In genomic region chr16:78742501-78743283, GRCh38 we compare ENCODE assay signal across 1 cellular context.
TF ChIP-seq lines count a peak whose summit lies in the region.

No MANE protein-coding gene starts in this region.

TF ChIP-seq in K562, 482 proteins besides CTCF, POLR2A, EP300 and RAD21 (continued from another document and continues in another):
- TF ChIP-seq, protein P1, sequence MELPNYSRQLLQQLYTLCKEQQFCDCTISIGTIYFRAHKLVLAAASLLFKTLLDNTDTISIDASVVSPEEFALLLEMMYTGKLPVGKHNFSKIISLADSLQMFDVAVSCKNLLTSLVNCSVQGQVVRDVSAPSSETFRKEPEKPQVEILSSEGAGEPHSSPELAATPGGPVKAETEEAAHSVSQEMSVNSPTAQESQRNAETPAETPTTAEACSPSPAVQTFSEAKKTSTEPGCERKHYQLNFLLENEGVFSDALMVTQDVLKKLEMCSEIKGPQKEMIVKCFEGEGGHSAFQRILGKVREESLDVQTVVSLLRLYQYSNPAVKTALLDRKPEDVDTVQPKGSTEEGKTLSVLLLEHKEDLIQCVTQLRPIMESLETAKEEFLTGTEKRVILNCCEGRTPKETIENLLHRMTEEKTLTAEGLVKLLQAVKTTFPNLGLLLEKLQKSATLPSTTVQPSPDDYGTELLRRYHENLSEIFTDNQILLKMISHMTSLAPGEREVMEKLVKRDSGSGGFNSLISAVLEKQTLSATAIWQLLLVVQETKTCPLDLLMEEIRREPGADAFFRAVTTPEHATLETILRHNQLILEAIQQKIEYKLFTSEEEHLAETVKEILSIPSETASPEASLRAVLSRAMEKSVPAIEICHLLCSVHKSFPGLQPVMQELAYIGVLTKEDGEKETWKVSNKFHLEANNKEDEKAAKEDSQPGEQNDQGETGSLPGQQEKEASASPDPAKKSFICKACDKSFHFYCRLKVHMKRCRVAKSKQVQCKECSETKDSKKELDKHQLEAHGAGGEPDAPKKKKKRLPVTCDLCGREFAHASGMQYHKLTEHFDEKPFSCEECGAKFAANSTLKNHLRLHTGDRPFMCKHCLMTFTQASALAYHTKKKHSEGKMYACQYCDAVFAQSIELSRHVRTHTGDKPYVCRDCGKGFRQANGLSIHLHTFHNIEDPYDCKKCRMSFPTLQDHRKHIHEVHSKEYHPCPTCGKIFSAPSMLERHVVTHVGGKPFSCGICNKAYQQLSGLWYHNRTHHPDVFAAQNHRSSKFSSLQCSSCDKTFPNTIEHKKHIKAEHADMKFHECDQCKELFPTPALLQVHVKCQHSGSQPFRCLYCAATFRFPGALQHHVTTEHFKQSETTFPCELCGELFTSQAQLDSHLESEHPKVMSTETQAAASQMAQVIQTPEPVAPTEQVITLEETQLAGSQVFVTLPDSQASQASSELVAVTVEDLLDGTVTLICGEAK (IDR thresholded peaks at IDR 0.05): peak; percentile 65
- TF ChIP-seq, protein P1 (CRISPR knock-in tag; IDR thresholded peaks at IDR 0.05): no peak
- 0 out of 2 replicates have a peak, but pooled peaks have one; percentile 41 for TF ChIP-seq JUN (IDR thresholded peaks at IDR 0.05; ENCODE audit: borderline replicate concordance, low read depth, low read length)
- no peak for TF ChIP-seq JUN (CRISPR knock-in tag; IDR thresholded peaks at IDR 0.05; ENCODE audit: borderline replicate concordance)
- TF ChIP-seq CTBP1 (IDR thresholded peaks at IDR 0.05; ENCODE audit: borderline replicate concordance): no peak; the same call in 1 of the 2 replicates
- no peak for TF ChIP-seq ZNF140 (CRISPR knock-in tag; IDR thresholded peaks at IDR 0.05)
- TF ChIP-seq NFRKB (IDR thresholded peaks at IDR 0.05; ENCODE audit: low read depth): peak; percentile 32; the same call in 1 of the 2 replicates
- 0 out of 4 replicates have a peak, but pooled peaks of 1 of the 2 experiments have one; percentile 14 for TF ChIP-seq TBL1XR1 (IDR thresholded peaks at IDR 0.05; ENCODE audit: low read length in 2 of 2)
- TF ChIP-seq KLF6 (CRISPR knock-in tag; IDR thresholded peaks at IDR 0.05; ENCODE audit: borderline replicate concordance): no peak
- peak; percentile 60 for TF ChIP-seq NCOR1 (IDR thresholded peaks at IDR 0.05)
- no peak for TF ChIP-seq ZNF133 (CRISPR knock-in tag; IDR thresholded peaks at IDR 0.05)
- TF ChIP-seq E2F3 (CRISPR knock-in tag; IDR thresholded peaks at IDR 0.05): 0 out of 2 replicates have a peak, but pooled peaks have one; percentile 50
- TF ChIP-seq ESRRB (CRISPR knock-in tag; IDR thresholded peaks at IDR 0.05; ENCODE audit: borderline replicate concordance): no peak
- peak; percentile 16; the same call in 1 of the 2 replicates for TF ChIP-seq TOE1 (IDR thresholded peaks at IDR 0.05; ENCODE audit: borderline replicate concordance)
- TF ChIP-seq TOE1 (CRISPR knock-in tag; IDR thresholded peaks at IDR 0.05; ENCODE audit: borderline replicate concordance, low read depth): no peak
- TF ChIP-seq ZNF584 (CRISPR knock-in tag; IDR thresholded peaks at IDR 0.05; ENCODE audit: low read depth): no peak
- TF ChIP-seq SLC30A9 (CRISPR knock-in tag; IDR thresholded peaks at IDR 0.05): no peak
- no peak for TF ChIP-seq MXD1 (CRISPR knock-in tag; IDR thresholded peaks at IDR 0.05; ENCODE audit: borderline replicate concordance, poor library complexity, severe bottlenecking)
- TF ChIP-seq BRD4 (IDR thresholded peaks at IDR 0.05): no peak
- TF ChIP-seq NR2C1 (IDR thresholded peaks at IDR 0.05): no peak; the same call in 1 of the 2 replicates
- TF ChIP-seq NR2C1 (tag; IDR thresholded peaks at IDR 0.05): 0 out of 2 replicates have a peak, but pooled peaks have one; percentile 10
- TF ChIP-seq, protein P2, sequence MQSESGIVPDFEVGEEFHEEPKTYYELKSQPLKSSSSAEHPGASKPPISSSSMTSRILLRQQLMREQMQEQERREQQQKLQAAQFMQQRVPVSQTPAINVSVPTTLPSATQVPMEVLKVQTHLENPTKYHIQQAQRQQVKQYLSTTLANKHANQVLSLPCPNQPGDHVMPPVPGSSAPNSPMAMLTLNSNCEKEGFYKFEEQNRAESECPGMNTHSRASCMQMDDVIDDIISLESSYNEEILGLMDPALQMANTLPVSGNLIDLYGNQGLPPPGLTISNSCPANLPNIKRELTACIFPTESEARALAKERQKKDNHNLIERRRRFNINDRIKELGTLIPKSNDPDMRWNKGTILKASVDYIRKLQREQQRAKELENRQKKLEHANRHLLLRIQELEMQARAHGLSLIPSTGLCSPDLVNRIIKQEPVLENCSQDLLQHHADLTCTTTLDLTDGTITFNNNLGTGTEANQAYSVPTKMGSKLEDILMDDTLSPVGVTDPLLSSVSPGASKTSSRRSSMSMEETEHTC (IDR thresholded peaks at IDR 0.05): 0 out of 2 replicates have a peak, but pooled peaks have one; percentile 12
- 0 out of 2 replicates have a peak, but pooled peaks have one; percentile 17 for TF ChIP-seq ZNF449 (CRISPR knock-in tag; IDR thresholded peaks at IDR 0.05)
- TF ChIP-seq HDAC2 (IDR thresholded peaks at IDR 0.05): no peak
- TF ChIP-seq ZNF639 (CRISPR knock-in tag; conservative IDR thresholded peaks at IDR 0.05 in 1 of 2, IDR thresholded peaks at IDR 0.05 in 1 of 2): peak in 1 of 2 experiments; percentile 71; a peak in 2 of 4 replicates
- peak; percentile 91 for TF ChIP-seq FOSL1 (tag; conservative IDR thresholded peaks at IDR 0.05)
- TF ChIP-seq MNT (conservative IDR thresholded peaks at IDR 0.05): 0 out of 4 replicates have a peak, but pooled peaks of 1 of the 2 experiments have one; percentile 29
- 0 out of 2 replicates have a peak, but pooled peaks have one; percentile 46 for TF ChIP-seq ZBTB9 (CRISPR knock-in tag; IDR thresholded peaks at IDR 0.05)
- peak; percentile 80 for TF ChIP-seq ZNF766 (CRISPR knock-in tag; conservative IDR thresholded peaks at IDR 0.05)
- TF ChIP-seq MECOM (CRISPR knock-in tag; IDR thresholded peaks at IDR 0.05): 0 out of 2 replicates have a peak, but pooled peaks have one; percentile 10
- 0 out of 4 replicates have a peak, but pooled peaks of 1 of the 2 experiments have one; percentile 26 for TF ChIP-seq MAZ (CRISPR knock-in tag; conservative IDR thresholded peaks at IDR 0.05 in 1 of 2, IDR thresholded peaks at IDR 0.05 in 1 of 2)
- peak; percentile 75; the same call in 1 of the 2 replicates for TF ChIP-seq SMAD4 (CRISPR knock-in tag; conservative IDR thresholded peaks at IDR 0.05)
- no peak for TF ChIP-seq NBN (IDR thresholded peaks at IDR 0.05; ENCODE audit: low read depth)
- TF ChIP-seq ATF2 (CRISPR knock-in tag; IDR thresholded peaks at IDR 0.05): no peak
- TF ChIP-seq MYC (IDR thresholded peaks at IDR 0.05; ENCODE audit: low read depth, low read length): no peak
- 0 out of 2 replicates have a peak, but pooled peaks have one; percentile 23 for TF ChIP-seq MYC (CRISPR knock-in tag; IDR thresholded peaks at IDR 0.05; ENCODE audit: borderline replicate concordance, low read depth)
- TF ChIP-seq GATA2 (CRISPR knock-in tag; IDR thresholded peaks at IDR 0.05): peak; percentile 38; the same call in 1 of the 2 replicates
- TF ChIP-seq TAL1 (IDR thresholded peaks at IDR 0.05): peak; percentile 48; the same call in 1 of the 2 replicates
- peak; percentile 65 for TF ChIP-seq CBFA2T2 (conservative IDR thresholded peaks at IDR 0.05)
- TF ChIP-seq FOXJ3 (CRISPR knock-in tag; IDR thresholded peaks at IDR 0.05): no peak
- peak; percentile 18; the same call in 1 of the 2 replicates for TF ChIP-seq HBP1 (CRISPR knock-in tag; IDR thresholded peaks at IDR 0.05)
- TF ChIP-seq CREB1 (IDR thresholded peaks at IDR 0.05): no peak
- peak; percentile 27; the same call in 1 of the 2 replicates for TF ChIP-seq CREB1 (CRISPR knock-in tag; IDR thresholded peaks at IDR 0.05)
